Comparison of ENCODE assay signal across 30 cellular contexts in genomic region chr21:36480618-36481017, GRCh38. TPM values are rescaled to one million over a fixed set of nuclear protein-coding genes. Genes with fewer than 3 reads are reported as not detected.
"Had no signal": no experiment of that assay in that cellular context is flagged by ENCODE, and none has a peak within 500 bp of the region (broad histone marks: within the 10 kb centered on the region; RNA-seq: fewer than 3 reads in every experiment).

No MANE protein-coding gene starts in this region.

- H3K4me2 ChIP-seq: smooth muscle cell had no signal

- H3K9me3 ChIP-seq: gastroesophageal sphincter, heart left ventricle, thoracic aorta, tibial nerve, vagina had no signal

- H3K79me2 ChIP-seq: parathyroid adenoma had no signal

- H3K4me3 ChIP-seq: dorsolateral prefrontal cortex, gastroesophageal sphincter, heart left ventricle, lung, smooth muscle cell, thoracic aorta, tibial nerve, vagina had no signal

- ATAC-seq: esophagus mucosa; foreskin keratinocyte; gastroesophageal sphincter; heart left ventricle; left colon; left ventricle myocardium superior; sciatic nerve; stimulated activated effector memory CD8-positive, alpha-beta T cell treated with anti-CD3 and anti-CD28 coated beads, Interleukin-12 subunit alpha, Interleukin-12 subunit beta, amount 100 ng/mL, for 72 hours; stimulated activated naive CD8-positive, alpha-beta T cell treated with anti-CD3 and anti-CD28 coated beads, Interleukin-15, Interleukin-2, amounts not matched to agents 100 U/mL and 50 U/mL, for 24 hours had no signal

- H3K9ac ChIP-seq: parathyroid adenoma had no signal

- H3K27ac ChIP-seq: dorsolateral prefrontal cortex, epithelial cell of prostate, foreskin keratinocyte, gastroesophageal sphincter, heart left ventricle, parathyroid adenoma, thoracic aorta, tibial nerve, vagina had no signal

- H3K4me1 ChIP-seq: gastroesophageal sphincter, parathyroid adenoma, tibial nerve, vagina had no signal

- H3K27me3 ChIP-seq: dorsolateral prefrontal cortex, foreskin keratinocyte, gastroesophageal sphincter, heart left ventricle, tibial nerve, vagina had no signal

- DNase-seq: effector CD4-positive, alpha-beta T cell; foreskin keratinocyte; heart left ventricle; hippocampal formation; left colon; left ventricle myocardium superior; stimulated activated CD4-positive, alpha-beta T cell treated with anti-CD3 and anti-CD28 coated beads, Interleukin-2, amount 100 ng/mL, for 24 hours; stimulated activated CD4-positive, alpha-beta T cell treated with anti-CD3 and anti-CD28 coated beads, Interleukin-4, amount 100 ng/mL, for 24 hours; stimulated activated naive CD8-positive, alpha-beta T cell treated with anti-CD3 and anti-CD28 coated beads, Interleukin-15, Interleukin-2, amounts not matched to agents 100 U/mL and 50 U/mL, for 24 hours; substantia nigra had no signal

- FAIRE-seq: colon, islet of Langerhans had no signal

- H3K36me3 ChIP-seq: gastroesophageal sphincter, heart left ventricle, thoracic aorta, tibial nerve, vagina had no signal

RNA-seq across cellular contexts. Expression of gene CLDN14, which starts 0.7 kb away (rescaled TPM):
- total RNA-seq: cerebellum; dorsolateral prefrontal cortex; esophagus mucosa; foreskin keratinocyte; heart left ventricle; left ventricle myocardium superior; mononuclear cell; natural killer cell treated with Interleukin-12 subunit alpha and Interleukin-12 subunit beta and Interleukin-15 and Interleukin-18, amount 100 ng/mL, for 72 hours; neural crest cell; progenitor cell of endocrine pancreas; smooth muscle cell; thoracic aorta; ureter; vagina had no signal
- polyA plus RNA-seq: heart left ventricle, smooth muscle cell had no signal
